11 cellular contexts compared by ENCODE assay signal in the genomic region with DNA sequence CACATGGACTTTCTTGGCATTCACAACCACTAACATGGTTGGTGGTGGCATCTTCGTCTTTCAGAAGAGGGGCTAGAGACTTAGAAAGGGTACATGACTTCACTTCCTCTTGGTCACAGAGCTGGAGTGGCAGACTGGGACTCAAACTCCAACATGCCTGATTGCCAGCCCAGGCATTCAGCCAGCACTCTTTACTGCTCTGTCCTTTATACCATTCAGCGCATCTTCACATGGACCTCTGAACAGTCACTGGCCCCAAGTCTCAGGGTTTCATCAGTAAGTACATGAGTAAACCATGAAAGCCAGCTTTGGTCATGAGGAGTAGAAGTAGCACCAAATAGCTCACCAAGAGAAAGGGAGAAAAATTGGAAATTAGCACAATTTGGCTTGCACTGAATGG.
DNase-seq lines count a peak whose midpoint lies in the region; ATAC-seq and TF ChIP-seq lines count a peak whose summit lies in the region.
"Had no signal": no experiment of that assay in that cellular context is flagged by ENCODE, and none has a peak within 500 bp of the region (broad histone marks: within the 10 kb centered on the region; RNA-seq: fewer than 3 reads in every experiment).

No MANE protein-coding gene starts in this region.

- H3K4me3 ChIP-seq in heart right ventricle, result no peak overlapping the region
- H3K4me3 ChIP-seq in stomach, result no peak overlapping the region
- H3K4me3 ChIP-seq: GM12878, ovary had no signal

- H3K36me3 Mint-ChIP-seq in T-helper 17 cell (ENCODE audit: low read depth), result peaks cover 14% of the 10 kb centered on the region

- no peaks in the 10 kb centered on the region for H3K27me3 ChIP-seq in heart right ventricle
- no peaks in the 10 kb centered on the region for H3K27me3 ChIP-seq in stomach
- H3K27me3 ChIP-seq: ovary had no signal

- H3K27ac Mint-ChIP-seq in T-helper 17 cell, result peak overlapping the region; percentile 97

- H3K27ac ChIP-seq in heart right ventricle (peak overlapping the region in 6 of 10 donors; percentile 10 to 66 (median 43)), epithelial cell of prostate (peak overlapping the region; percentile 100), stomach (peak overlapping the region in 4 of 5 donors; percentile 13 to 58 (median 36))
- H3K27ac ChIP-seq: ovary had no signal

- intact Hi-C loops in heart right ventricle (cut with DNase I) (no loop called here), cardiac septum (cut with DNase I) (no loop called here), stomach (cut with DNase I; ENCODE audit: low total_unique reads) (no loop called here)

- peak overlapping the region; percentile 3 for H3K4me3 Mint-ChIP-seq in T-helper 17 cell

- H3K4me1 ChIP-seq in heart right ventricle (peaks cover 13 to 59% (median 35%) of the 10 kb centered on the region in 9 donors), stomach (peaks cover 26 to 77% (median 46%) of the 10 kb centered on the region in 4 donors)

- TF ChIP-seq EP300 in stomach (IDR thresholded peaks at IDR 0.05), result no peak

- TF ChIP-seq CTCF in heart right ventricle (IDR thresholded peaks at IDR 0.05), result no peak
- no peak for TF ChIP-seq CTCF in stomach (IDR thresholded peaks at IDR 0.05)

- ATAC-seq in heart right ventricle (peak in 2 of 8 donors; percentile 4 to 28), T-helper 17 cell (no peak), SK-N-SH treated with all-trans-retinoic acid at 6 μM for 48 hours (no peak), GM18870 (IDR thresholded peaks at IDR 0.05; ENCODE audit: unreplicated experiment) (no peak)
- ATAC-seq: GM12878 had no signal

- DNase-seq in heart right ventricle (no peak), cardiac septum (ENCODE audit: low spot score) (no peak), T-helper 17 cell (no peak), epithelial cell of prostate (ENCODE audit: low read depth, low spot score) (no peak), stomach (no peak), NCI-H2227 treated with DMSO at 0.1 percent for 48 hours (lab: John Stamatoyannopoulos, UW) (no peak)
- DNase-seq: NCI-H1048, ovary had no signal

- peaks cover 43% of the 10 kb centered on the region for H3K4me1 Mint-ChIP-seq in T-helper 17 cell

- H3K27me3 Mint-ChIP-seq in T-helper 17 cell, result no peaks in the 10 kb centered on the region

- 78 to 91% methylated on average over 2 of the region's 2 CpGs for WGBS in heart right ventricle, 2 donors
- 56 to 98% (median 89%) methylated on average over 2 of the region's 2 CpGs for WGBS in stomach, 5 donors

- H3K9me3 ChIP-seq in heart right ventricle (no peaks in the 10 kb centered on the region), T-helper 17 cell (ENCODE audit: control insufficient read depth, low read length, poor library complexity, severe bottlenecking) (no peaks in the 10 kb centered on the region), stomach (no peaks in the 10 kb centered on the region)
- H3K9me3 ChIP-seq: ovary had no signal

- H3K36me3 ChIP-seq in heart right ventricle (peaks cover 0 to 98% (median 40%) of the 10 kb centered on the region in 9 donors), stomach (peaks cover 54 to 86% (median 74%) of the 10 kb centered on the region in 4 donors)
- H3K36me3 ChIP-seq: ovary had no signal

- no peak for TF ChIP-seq POLR2A in stomach (IDR thresholded peaks at IDR 0.05)

TF ChIP-seq in SK-N-SH treated with all-trans-retinoic acid at 6 μM for 48 hours, 23 proteins besides CTCF, POLR2A, EP300 and RAD21:
- TF ChIP-seq RARB (CRISPR knock-in tag; IDR thresholded peaks at IDR 0.05), result no peak
- TF ChIP-seq ZFP30 (CRISPR knock-in tag; IDR thresholded peaks at IDR 0.05), result no peak
- TF ChIP-seq GLIS3 (CRISPR knock-in tag; IDR thresholded peaks at IDR 0.05), result no peak
- TF ChIP-seq CSDC2 (CRISPR knock-in tag; IDR thresholded peaks at IDR 0.05), result no peak
- no peak for TF ChIP-seq PPARA (CRISPR knock-in tag; IDR thresholded peaks at IDR 0.05; ENCODE audit: borderline replicate concordance)

Comparison
In these comparisons a context has a peak if more than half of its experiments do, and no peak if none do; other contexts are left out.
1. H3K27ac ChIP-seq: peak in every context shown above with its lines; median percentile 100 in epithelial cell of prostate; 43 in heart right ventricle; 36 in stomach.